ENCODE assay signal across 7 cellular contexts in genomic region chr7:38820571-38820970, GRCh38.
"Had no signal": no experiment of that assay in that cellular context is flagged by ENCODE, and none has a peak within 500 bp of the region (broad histone marks: within the 10 kb centered on the region; RNA-seq: fewer than 3 reads in every experiment).

No MANE protein-coding gene starts in this region.

- DNase-seq: IMR-90, KBM-7, KG1 had no signal

- FAIRE-seq: HepG2, HTR-8/SVneo had no signal

- H3K27ac ChIP-seq: HL-60, KMS-11 had no signal

- ATAC-seq: HepG2 had no signal

- H3K4me2 ChIP-seq: KMS-11 had no signal

- H3K9ac ChIP-seq: KMS-11 had no signal
